21 cellular contexts compared by ENCODE assay signal in the genomic region with DNA sequence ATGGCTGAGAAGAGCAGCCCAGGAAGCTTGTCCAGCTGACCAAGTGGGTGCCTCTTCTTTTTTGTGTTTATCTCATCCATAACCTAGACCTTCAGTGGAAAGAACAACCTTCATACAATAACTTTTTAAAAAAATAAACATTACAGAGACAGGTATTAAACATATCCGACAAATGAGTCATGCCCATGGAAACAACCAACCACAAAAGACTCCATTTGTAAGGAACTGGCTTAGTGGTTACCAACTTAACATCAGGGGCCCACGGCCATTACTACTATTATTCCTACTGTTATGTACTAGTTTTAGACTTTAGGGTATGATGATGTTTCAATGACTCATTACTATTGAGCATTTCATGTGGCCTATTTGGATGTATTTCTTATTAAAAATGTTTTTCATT.
"Had no signal": no experiment of that assay in that cellular context is flagged by ENCODE, and none has a peak within 500 bp of the region (broad histone marks: within the 10 kb centered on the region; RNA-seq: fewer than 3 reads in every experiment).

No MANE protein-coding gene starts in this region.

- H3K4me1 ChIP-seq: parathyroid adenoma, tibial nerve had no signal

- H3K36me3 ChIP-seq: tibial nerve had no signal

- H3K27ac ChIP-seq: hepatocyte, parathyroid adenoma, tibial nerve had no signal

- H2AFZ ChIP-seq: hepatocyte, parathyroid adenoma had no signal

- H3K27me3 ChIP-seq: hepatocyte, tibial nerve had no signal

- H3K4me2 ChIP-seq: hepatocyte had no signal

- H3K79me2 ChIP-seq: hepatocyte, parathyroid adenoma had no signal

- DNase-seq: activated B cell treated with CpG ODN at 0.5 μM for 24 hours; activated CD4-positive, alpha-beta T cell treated with anti-CD3 and anti-CD28 coated beads, Interleukin-2, amount 10 ng/mL, durations not matched to agents 24 days and 14 days; activated CD8-positive, alpha-beta memory T cell treated with anti-CD3 and anti-CD28 coated beads, Interleukin-2, amount 50 U/mL, for 4 hours; activated CD8-positive, alpha-beta T cell treated with anti-CD3 and anti-CD28 coated beads, Interleukin-2, amount 10 ng/mL, durations not matched to agents 7 days and 5 days; activated gamma-delta T cell treated with Interleukin-2 at 50 U/mL for 16 hours; activated T-cell treated with anti-CD3 and anti-CD28 coated beads, Interleukin-2, amount 50 U/mL, for 72 hours; amniotic stem cell; dermis blood vessel endothelial cell; erythroblast; kidney; left ventricle myocardium superior; mesenchymal stem cell; naive thymus-derived CD8-positive, alpha-beta T cell; stimulated activated CD4-positive, alpha-beta T cell treated with anti-CD3 and anti-CD28 coated beads, Interleukin-15, amount 100 ng/mL, for 24 hours; stimulated activated CD4-positive, alpha-beta T cell treated with anti-CD3 and anti-CD28 coated beads, Interleukin-4, amount 100 ng/mL, for 1 hour; stimulated activated naive B cell treated with anti-CD40 and anti-IgM and Interleukin-4, amounts not matched to agents 10 μg/mL and 1 μg/mL and 100 μg/mL, for 72 hours; substantia nigra; T-helper 2 cell had no signal

- ATAC-seq: activated CD8-positive, alpha-beta T cell treated with anti-CD3 and anti-CD28 coated beads, Interleukin-2, amount 10 ng/mL, durations not matched to agents 7 days and 5 days; activated T-cell treated with anti-CD3 and anti-CD28 coated beads, Interleukin-2, amount 50 U/mL, for 72 hours; left ventricle myocardium superior; naive thymus-derived CD8-positive, alpha-beta T cell; stimulated activated naive B cell treated with anti-CD40 and anti-IgM and Interleukin-4, amounts not matched to agents 10 μg/mL and 1 μg/mL and 100 μg/mL, for 72 hours had no signal

- H3K4me3 ChIP-seq: hepatocyte, tibial nerve had no signal

- H3K9ac ChIP-seq: parathyroid adenoma had no signal
